ENCODE assay signal across 26 cellular contexts in the genomic region with DNA sequence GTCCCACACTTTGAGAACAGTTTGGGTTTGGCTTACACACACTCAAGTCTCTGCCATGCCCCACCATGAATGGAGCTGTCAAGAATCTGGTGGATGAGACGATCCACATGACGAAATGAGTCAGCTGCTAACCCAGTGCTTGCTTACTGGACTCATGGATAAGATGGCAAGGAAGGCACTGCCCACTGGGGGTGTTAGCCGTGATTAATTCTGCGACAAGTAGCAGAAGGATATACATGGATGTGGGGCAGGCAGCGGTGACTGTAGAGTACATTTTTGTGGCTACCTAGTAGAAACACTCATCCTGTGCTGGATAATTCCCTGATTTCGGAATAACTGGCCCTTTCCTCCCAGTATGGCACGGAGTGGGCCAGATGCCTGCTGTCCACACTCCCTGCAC.
DNase-seq lines count a peak whose midpoint lies in the region; ATAC-seq and TF ChIP-seq lines count a peak whose summit lies in the region.
"Had no signal": no experiment of that assay in that cellular context is flagged by ENCODE, and none has a peak within 500 bp of the region (broad histone marks: within the 10 kb centered on the region; RNA-seq: fewer than 3 reads in every experiment).

No MANE protein-coding gene starts in this region.

- no peaks in the 10 kb centered on the region for H3K9me3 ChIP-seq in smooth muscle cell (replicated peaks; ENCODE audit: low read depth)
- H3K9me3 ChIP-seq: Caco-2 had no signal

- no peak overlapping the region for H3K4me3 ChIP-seq in smooth muscle cell
- H3K4me3 ChIP-seq: PC-9, SK-N-MC had no signal

- peak overlapping the region; percentile 88 for H3K27ac ChIP-seq in smooth muscle cell (ENCODE audit: low read depth)
- H3K27ac ChIP-seq: C4-2B, KMS-11, PC-9, RWPE1, SK-N-MC had no signal

- H3K4me2 ChIP-seq in smooth muscle cell: peak overlapping the region; percentile 20
- H3K4me2 ChIP-seq: KMS-11, PC-9 had no signal

- no peak overlapping the region for H2AFZ ChIP-seq in smooth muscle cell (ENCODE audit: low read depth)
- H2AFZ ChIP-seq: PC-9 had no signal

- H3K36me3 ChIP-seq in smooth muscle cell (ENCODE audit: low read depth): no peaks in the 10 kb centered on the region

- peak overlapping the region; percentile 49 for H3K9ac ChIP-seq in smooth muscle cell (ENCODE audit: low read depth)
- H3K9ac ChIP-seq: KMS-11 had no signal

- H3K4me1 ChIP-seq in smooth muscle cell (ENCODE audit: low read depth): no peaks in the 10 kb centered on the region
- H3K4me1 ChIP-seq: Caco-2 had no signal

- no peaks in the 10 kb centered on the region for H3K27me3 ChIP-seq in smooth muscle cell (ENCODE audit: low read depth)

- peak; percentile 64 for DNase-seq in HT1080 (ENCODE audit: low read depth)
- DNase-seq in SK-MEL-5 (ENCODE audit: low read depth, low spot score): peak; percentile 25
- peak; percentile 40 for DNase-seq in glomerular visceral epithelial cell (ENCODE audit: extremely low spot score)
- DNase-seq in smooth muscle cell (lab: John Stamatoyannopoulos, UW; ENCODE audit: unreplicated experiment): no peak
- DNase-seq in AG08396 (ENCODE audit: low spot score): no peak
- DNase-seq: Caco-2; CD8-positive, alpha-beta T cell; EL; GF-D8; H7; NCI-H1092 treated with DMSO at 0.1 percent for 48 hours; NCI-H1436; NCI-H187; NCI-H2081 treated with DMSO at 0.1 percent for 48 hours; NCI-H2171 treated with DMSO at 0.1 percent for 48 hours; NCI-H524; NCI-H774; NK-92 treated with Interleukin-12 subunit alpha and Interleukin-12 subunit beta, amount 100 ng/mL, for 24 hours; PC-9; SHP77 treated with DMSO at 0.1 percent for 48 hours had no signal

- H3F3A ChIP-seq in smooth muscle cell (ENCODE audit: low read depth): peaks cover 9% of the 10 kb centered on the region

- TF ChIP-seq CTCF in smooth muscle cell (IDR thresholded peaks at IDR 0.05; ENCODE audit: borderline replicate concordance, insufficient read depth, poor library complexity, severe bottlenecking): no peak

- ATAC-seq in HG03432 (IDR thresholded peaks at IDR 0.05; ENCODE audit: unreplicated experiment) (no peak), GM18498 (IDR thresholded peaks at IDR 0.05; ENCODE audit: unreplicated experiment) (no peak)
- ATAC-seq: CD8-positive, alpha-beta T cell had no signal

- in situ Hi-C loops in SK-MEL-5 (cut with HindIII; ENCODE audit: low pct_unique_long_range_greater_than_20kb, low sequenced_read_pairs): no loop called here

- no peaks in the 10 kb centered on the region for H3K79me2 ChIP-seq in smooth muscle cell (ENCODE audit: low read depth)

- 35% methylated on average over 7 of the region's 7 CpGs for WGBS in smooth muscle cell (ENCODE audit: low lambda C conversion rate)

- no peaks in the 10 kb centered on the region for H4K20me1 ChIP-seq in smooth muscle cell (ENCODE audit: low read depth)

Comparison
In these comparisons a context has a peak if more than half of its experiments do, and no peak if none do; other contexts are left out.
1. DNase-seq: peak in HT1080 (single experiment), SK-MEL-5 (single experiment) and glomerular visceral epithelial cell (single experiment); none in smooth muscle cell (single experiment) and AG08396 (single experiment).